ENCODE assay signal across 21 cellular contexts in genomic region chrX:12583543-12583942, GRCh38.
DNase-seq lines count a peak whose midpoint lies in the region; ATAC-seq and TF ChIP-seq lines count a peak whose summit lies in the region.
"Had no signal": no experiment of that assay in that cellular context is flagged by ENCODE, and none has a peak within 500 bp of the region (broad histone marks: within the 10 kb centered on the region; RNA-seq: fewer than 3 reads in every experiment).

No MANE protein-coding gene starts in this region.

- H3K79me1 ChIP-seq in H9 (ENCODE audit: insufficient read depth, low read depth, low read length, poor library complexity, severe bottlenecking) = no peaks in the 10 kb centered on the region

- H3K4me1 ChIP-seq in GM23338 (ENCODE audit: insufficient read depth) = no peaks in the 10 kb centered on the region
- no peaks in the 10 kb centered on the region for H3K4me1 ChIP-seq in H9 (ENCODE audit: insufficient read depth, low read length)
- H3K4me1 ChIP-seq: A549; BE2C; BLaER1 treated with 17β-estradiol and CSF1 and Interleukin-3, amounts not matched to agents 10 nM and 100 nM had no signal

- H3K79me2 ChIP-seq in GM23338 (replicated peaks; ENCODE audit: insufficient read depth) = no peaks in the 10 kb centered on the region
- H3K79me2 ChIP-seq in H9 (ENCODE audit: insufficient read depth, low read length) = no peaks in the 10 kb centered on the region

- H3K36me3 ChIP-seq in GM23338 (ENCODE audit: insufficient read depth) = no peaks in the 10 kb centered on the region
- H3K36me3 ChIP-seq: BE2C; BLaER1 treated with 17β-estradiol and CSF1 and Interleukin-3, amounts not matched to agents 10 nM and 100 nM had no signal

- no peak overlapping the region for H4K8ac ChIP-seq in H9 (replicated peaks; ENCODE audit: insufficient read length, low read depth, low read length)

- no peaks in the 10 kb centered on the region for H3K9me3 ChIP-seq in H9 (ENCODE audit: control insufficient read depth, low read depth, low read length)
- H3K9me3 ChIP-seq: A549, BE2C had no signal

- H2AFZ ChIP-seq in GM23338 (no peak overlapping the region), H9 (ENCODE audit: low read length) (no peak overlapping the region)
- H2AFZ ChIP-seq: GM23248 had no signal

- no peak overlapping the region for H3K4ac ChIP-seq in H9 (ENCODE audit: low read depth, low read length)

- H3F3A ChIP-seq in GM23338 (replicated peaks; ENCODE audit: low read depth) = no peaks in the 10 kb centered on the region

- H2BK5ac ChIP-seq in H9 (ENCODE audit: insufficient read length, low read length) = no peak overlapping the region

- no peak overlapping the region for H4K91ac ChIP-seq in H9 (ENCODE audit: insufficient read length, low read depth, low read length)

- H3K23ac ChIP-seq in H9 (ENCODE audit: insufficient read length, low read depth, low read length) = no peak overlapping the region

- no peak overlapping the region for H3K4me3 ChIP-seq in GM23338
- H3K4me3 ChIP-seq: A549; BLaER1 treated with 17β-estradiol and CSF1 and Interleukin-3, amounts not matched to agents 10 nM and 100 nM; GM23248 had no signal

- H3K18ac ChIP-seq in H9 (ENCODE audit: insufficient read length, low read depth, low read length) = no peak overlapping the region

- no peak overlapping the region for H2AK5ac ChIP-seq in H9 (ENCODE audit: insufficient read length, low read length)

- no peaks in the 10 kb centered on the region for H3K9me2 ChIP-seq in GM23338 (ENCODE audit: insufficient read depth)

- ATAC-seq in GM23338 = peak; percentile 39; the same call in 1 of the 3 replicates
- no peak for ATAC-seq in activated CD4-positive, alpha-beta T cell treated with anti-CD3 and anti-CD28 coated beads for 36 hours
- ATAC-seq: A549 had no signal

- H2BK12ac ChIP-seq in H9 (ENCODE audit: insufficient read length, low read depth, low read length) = no peak overlapping the region

- H3K4me3 Mint-ChIP-seq in GM23338 (no peak overlapping the region), H9 (no peak overlapping the region), chondrocyte (ENCODE audit: unreplicated experiment) (no peak overlapping the region), type B pancreatic cell (no peak overlapping the region)
- H3K4me3 Mint-ChIP-seq in activated CD4-positive, alpha-beta T cell treated with anti-CD3 and anti-CD28 coated beads for 36 hours = no peak overlapping the region
- H3K4me3 Mint-ChIP-seq: CD14-positive monocyte; CD4-positive, alpha-beta T cell; CD8-positive, alpha-beta memory T cell had no signal

- H3K4me2 ChIP-seq in GM23338 = no peak overlapping the region
- no peak overlapping the region for H3K4me2 ChIP-seq in H9 (ENCODE audit: insufficient read depth, insufficient read length, low read length)
- H3K4me2 ChIP-seq: A549; BLaER1 treated with 17β-estradiol and CSF1 and Interleukin-3, amounts not matched to agents 10 nM and 100 nM had no signal

- H3K23me2 ChIP-seq in H9 (ENCODE audit: insufficient read length, low read depth, low read length, poor library complexity, severe bottlenecking) = no peaks in the 10 kb centered on the region

- TF ChIP-seq CTCF in GM23338 (conservative IDR thresholded peaks at IDR 0.05; ENCODE audit: low read depth in 2 of 2) = no peak
- no peak for TF ChIP-seq CTCF in H9 (conservative IDR thresholded peaks at IDR 0.05)
- TF ChIP-seq CTCF in chondrocyte (IDR thresholded peaks at IDR 0.05) = no peak
- no peak for TF ChIP-seq CTCF in type B pancreatic cell (conservative IDR thresholded peaks at IDR 0.05)

- no peak overlapping the region for H3K14ac ChIP-seq in H9 (ENCODE audit: insufficient read depth, low read length)

- no peaks in the 10 kb centered on the region for H3K36me3 Mint-ChIP-seq in GM23338 (ENCODE audit: low read depth)
- H3K36me3 Mint-ChIP-seq in H9 (ENCODE audit: insufficient read depth in 1 of 3, low read depth in 3 of 3) = peaks cover 0 to 9% (median 3%) of the 10 kb centered on the region in 3 experiments; a peak in 6 of 7 replicates
- no peaks in the 10 kb centered on the region for H3K36me3 Mint-ChIP-seq in chondrocyte (ENCODE audit: low read depth)
- H3K36me3 Mint-ChIP-seq in type B pancreatic cell = no peaks in the 10 kb centered on the region
- H3K36me3 Mint-ChIP-seq in activated CD4-positive, alpha-beta T cell treated with anti-CD3 and anti-CD28 coated beads for 36 hours (ENCODE audit: low read depth) = no peaks in the 10 kb centered on the region
- H3K36me3 Mint-ChIP-seq: CD14-positive monocyte; CD8-positive, alpha-beta memory T cell had no signal

- DNase-seq in GM23338 (ENCODE audit: low spot score) (peak; percentile 3), H9 (peak; percentile 26), chondrocyte (ENCODE audit: low spot score) (peak; percentile 87), type B pancreatic cell (ENCODE audit: extremely low spot score, unreplicated experiment) (peak; percentile 69), DMS53 treated with DMSO at 0.1 percent for 48 hours (lab: John Stamatoyannopoulos, UW; ENCODE audit: unreplicated experiment) (no peak), NCI-H526 (lab: John Stamatoyannopoulos, UW) (no peak)
- no peak for DNase-seq in activated CD4-positive, alpha-beta T cell treated with anti-CD3 and anti-CD28 coated beads for 36 hours
- DNase-seq: 8988T; ACHN; AML-193; BE2C; CD4-positive, alpha-beta T cell; CD8-positive, alpha-beta memory T cell; DMS 273 treated with DMSO at 0.1 percent for 48 hours; DMS79 treated with DMSO at 0.1 percent for 48 hours; GF-D8; GM23248; HCEC 1CT had no signal

- no peak overlapping the region for H4K5ac ChIP-seq in H9 (ENCODE audit: insufficient read length, low read depth, low read length)

- no peak overlapping the region for H3K27ac Mint-ChIP-seq in GM23338
- no peak overlapping the region for H3K27ac Mint-ChIP-seq in H9
- H3K27ac Mint-ChIP-seq in chondrocyte (ENCODE audit: unreplicated experiment) = no peak overlapping the region
- H3K27ac Mint-ChIP-seq in type B pancreatic cell = no peak overlapping the region
- no peak overlapping the region for H3K27ac Mint-ChIP-seq in activated CD4-positive, alpha-beta T cell treated with anti-CD3 and anti-CD28 coated beads for 36 hours
- H3K27ac Mint-ChIP-seq: CD14-positive monocyte; CD4-positive, alpha-beta T cell; CD8-positive, alpha-beta memory T cell had no signal

- H3T11ph ChIP-seq in H9 (ENCODE audit: low read length) = no peak overlapping the region

- WGBS in H9 (ENCODE audit: extremely low coverage, insufficient read length, low lambda C conversion rate) = no CpG with 5 or more reads among the region's 25 CpGs

- no peak overlapping the region for H2BK20ac ChIP-seq in H9 (ENCODE audit: low read depth, low read length, poor library complexity, severe bottlenecking)

- no peak overlapping the region for H3K27ac ChIP-seq in GM23338 (ENCODE audit: low read depth)
- H3K27ac ChIP-seq in H9 (ENCODE audit: insufficient read length, low read depth, low read length) = no peak overlapping the region
- H3K27ac ChIP-seq: A549; BLaER1 treated with 17β-estradiol and CSF1 and Interleukin-3, amounts not matched to agents 10 nM and 100 nM; GM23248 had no signal

- no peak overlapping the region for H2BK15ac ChIP-seq in H9 (ENCODE audit: low read depth, low read length)

- H3K27me3 ChIP-seq in GM23338 (ENCODE audit: insufficient read depth) (no peaks in the 10 kb centered on the region), H9 (ENCODE audit: insufficient read depth, low read length) (no peaks in the 10 kb centered on the region)
- H3K27me3 ChIP-seq: BE2C had no signal

- H3K9me3 Mint-ChIP-seq in GM23338 (no peaks in the 10 kb centered on the region), H9 (peaks cover 52 to 62% of the 10 kb centered on the region in 2 experiments), chondrocyte (ENCODE audit: low read depth) (peaks cover 12% of the 10 kb centered on the region), type B pancreatic cell (peaks cover 4% of the 10 kb centered on the region)
- H3K9me3 Mint-ChIP-seq in activated CD4-positive, alpha-beta T cell treated with anti-CD3 and anti-CD28 coated beads for 36 hours (ENCODE audit: low read depth) = no peaks in the 10 kb centered on the region
- H3K9me3 Mint-ChIP-seq: CD4-positive, alpha-beta T cell had no signal

- no peak overlapping the region for H3K56ac ChIP-seq in H9 (ENCODE audit: insufficient read length, low read depth, low read length)

- H3K27me3 Mint-ChIP-seq in GM23338 (ENCODE audit: insufficient read depth, low read depth, poor library complexity) = no peaks in the 10 kb centered on the region
- H3K27me3 Mint-ChIP-seq in H9 (ENCODE audit: low read depth) = peaks cover 2% of the 10 kb centered on the region; the same call in 1 of the 2 replicates
- no peaks in the 10 kb centered on the region for H3K27me3 Mint-ChIP-seq in chondrocyte (ENCODE audit: low read depth)
- no peaks in the 10 kb centered on the region for H3K27me3 Mint-ChIP-seq in type B pancreatic cell
- H3K27me3 Mint-ChIP-seq in activated CD4-positive, alpha-beta T cell treated with anti-CD3 and anti-CD28 coated beads for 36 hours = no peaks in the 10 kb centered on the region
- H3K27me3 Mint-ChIP-seq: CD4-positive, alpha-beta T cell had no signal

- CTCF ChIA-PET in activated CD4-positive, alpha-beta T cell treated with anti-CD3 and anti-CD28 coated beads for 36 hours (lab: Charles Lee) = no interaction called here

- peaks cover 4% of the 10 kb centered on the region; the same call in 2 of the 3 replicates for H3K4me1 Mint-ChIP-seq in GM23338
- no peaks in the 10 kb centered on the region for H3K4me1 Mint-ChIP-seq in H9
- no peaks in the 10 kb centered on the region for H3K4me1 Mint-ChIP-seq in chondrocyte (ENCODE audit: low read depth)
- no peaks in the 10 kb centered on the region for H3K4me1 Mint-ChIP-seq in type B pancreatic cell (ENCODE audit: unreplicated experiment)
- no peaks in the 10 kb centered on the region for H3K4me1 Mint-ChIP-seq in activated CD4-positive, alpha-beta T cell treated with anti-CD3 and anti-CD28 coated beads for 36 hours
- H3K4me1 Mint-ChIP-seq: CD14-positive monocyte; CD8-positive, alpha-beta memory T cell had no signal

- intact Hi-C loops in activated CD4-positive, alpha-beta T cell treated with anti-CD3 and anti-CD28 coated beads for 36 hours (cut with DNase I, micrococcal nuclease) = no loop called here

- no peak overlapping the region for H3K9ac ChIP-seq in H9 (ENCODE audit: extremely low read depth, insufficient read length, low read length)
- H3K9ac ChIP-seq: BLaER1 treated with 17β-estradiol and CSF1 and Interleukin-3, amounts not matched to agents 10 nM and 100 nM; GM23248 had no signal

- H2BK120ac ChIP-seq in H9 (ENCODE audit: low read depth, low read length, poor library complexity, severe bottlenecking) = no peak overlapping the region

- POLR2A ChIA-PET in activated CD4-positive, alpha-beta T cell treated with anti-CD3 and anti-CD28 coated beads for 36 hours (lab: Charles Lee) = no interaction called here

- no peaks in the 10 kb centered on the region for H4K20me1 ChIP-seq in GM23338 (replicated peaks; ENCODE audit: insufficient read depth)
- no peaks in the 10 kb centered on the region for H4K20me1 ChIP-seq in H9 (ENCODE audit: control insufficient read depth, insufficient read depth, insufficient read length)
- H4K20me1 ChIP-seq: BLaER1 treated with 17β-estradiol and CSF1 and Interleukin-3, amounts not matched to agents 10 nM and 100 nM had no signal

TF ChIP-seq in GM23338, 12 proteins besides CTCF, POLR2A, EP300 and RAD21 (continues in another document):
- TF ChIP-seq EZH2 (IDR thresholded peaks at IDR 0.05; ENCODE audit: low read depth, unreplicated experiment) = no peak
- TF ChIP-seq EZH2phosphoT487 (IDR thresholded peaks at IDR 0.05; ENCODE audit: unreplicated experiment) = no peak

Comparison
In these comparisons a context has a peak if more than half of its experiments do, and no peak if none do; other contexts are left out.
1. DNase-seq: peak in GM23338 (single experiment), H9 (single experiment), chondrocyte (single experiment) and type B pancreatic cell (single experiment); none in activated CD4-positive, alpha-beta T cell treated with anti-CD3 and anti-CD28 coated beads for 36 hours (single experiment), DMS53 treated with DMSO at 0.1 percent for 48 hours (single experiment) and NCI-H526 (0 of 2).